ENCODE assay signal across 18 cellular contexts in the genomic region with DNA sequence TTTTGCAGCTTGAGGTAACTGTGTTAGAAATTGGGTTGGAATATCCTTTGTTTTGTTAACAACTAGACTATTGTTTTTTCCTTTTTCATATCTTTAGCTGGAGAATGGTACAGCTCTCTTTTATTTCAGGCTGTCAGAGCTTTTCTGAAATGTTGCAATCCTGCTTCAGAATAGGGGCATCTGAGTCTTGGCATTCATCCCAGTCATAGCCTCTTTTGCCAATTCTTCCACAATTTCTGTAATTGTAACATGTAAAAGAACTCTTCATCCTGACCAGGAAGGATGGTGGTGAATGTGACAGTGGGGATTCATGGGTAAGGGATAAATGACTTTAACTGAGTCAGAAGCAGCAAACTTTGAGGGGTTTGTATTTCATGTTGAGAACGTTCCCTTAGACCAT.
A peak's percentile ranks its signal among the peaks of the same experiment; 100 is the strongest.
DNase-seq lines count a peak whose midpoint lies in the region; ATAC-seq and TF ChIP-seq lines count a peak whose summit lies in the region.
"Had no signal": no experiment of that assay in that cellular context is flagged by ENCODE, and none has a peak within 500 bp of the region (broad histone marks: within the 10 kb centered on the region; RNA-seq: fewer than 3 reads in every experiment).

No MANE protein-coding gene starts in this region.

- H4K8ac ChIP-seq in H9 (replicated peaks; ENCODE audit: insufficient read length, low read depth, low read length) = no peak overlapping the region

- TF ChIP-seq CTCF in omental fat pad (IDR thresholded peaks at IDR 0.05) (no peak), H9 (conservative IDR thresholded peaks at IDR 0.05) (no peak), MM.1S (IDR thresholded peaks at IDR 0.05; ENCODE audit: low read length) (no peak)

- no peak overlapping the region for H3K4me2 ChIP-seq in H9 (ENCODE audit: insufficient read depth, insufficient read length, low read length)
- H3K4me2 ChIP-seq in MM.1S (ENCODE audit: low read depth, low read length) = no peak overlapping the region

- no peak overlapping the region for H3K14ac ChIP-seq in H9 (ENCODE audit: insufficient read depth, low read length)

- no peaks in the 10 kb centered on the region for H3K9me3 Mint-ChIP-seq in H9
- H3K9me3 Mint-ChIP-seq: activated naive CD4-positive, alpha-beta T cell treated with anti-CD3 and anti-CD28 coated beads, Interleukin-2, amount 50 U/mL, for 72 hours; central memory CD8-positive, alpha-beta T cell had no signal

- no peaks in the 10 kb centered on the region for H3K79me1 ChIP-seq in H9 (ENCODE audit: insufficient read depth, low read depth, low read length, poor library complexity, severe bottlenecking)

- no peaks in the 10 kb centered on the region for H3K79me2 ChIP-seq in H9 (ENCODE audit: insufficient read depth, low read length)
- H3K79me2 ChIP-seq in MM.1S (ENCODE audit: low read length) = no peaks in the 10 kb centered on the region

- no peak overlapping the region for H2BK15ac ChIP-seq in H9 (ENCODE audit: low read depth, low read length)

- no peak overlapping the region for H2BK12ac ChIP-seq in H9 (ENCODE audit: insufficient read length, low read depth, low read length)

- no peaks in the 10 kb centered on the region for H3K27me3 Mint-ChIP-seq in H9 (ENCODE audit: low read depth)

- H3K4me3 Mint-ChIP-seq in H9 = no peak overlapping the region
- H3K4me3 Mint-ChIP-seq: activated CD4-positive, alpha-beta T cell treated with anti-CD3 and anti-CD28 coated beads for 36 hours; central memory CD8-positive, alpha-beta T cell had no signal

- no peak overlapping the region for H2BK5ac ChIP-seq in H9 (ENCODE audit: insufficient read length, low read length)

- peaks cover 3% of the 10 kb centered on the region; the same call in 1 of the 2 replicates for H3K4me1 ChIP-seq in H9 (ENCODE audit: insufficient read depth, low read length)
- no peaks in the 10 kb centered on the region for H3K4me1 ChIP-seq in MM.1S (ENCODE audit: low read length)

- no peaks in the 10 kb centered on the region for H3K23me2 ChIP-seq in H9 (ENCODE audit: insufficient read length, low read depth, low read length, poor library complexity, severe bottlenecking)

- no peak overlapping the region for H4K5ac ChIP-seq in H9 (ENCODE audit: insufficient read length, low read depth, low read length)

- H3K9ac ChIP-seq in SK-N-MC (ENCODE audit: insufficient read length) = no peak overlapping the region
- H3K9ac ChIP-seq in H9 (ENCODE audit: extremely low read depth, insufficient read length, low read length) = no peak overlapping the region
- no peak overlapping the region for H3K9ac ChIP-seq in MM.1S (ENCODE audit: low read length)

- peaks cover 0 to 14% (median 10%) of the 10 kb centered on the region in 3 experiments; a peak in 4 of 7 replicates for H3K36me3 Mint-ChIP-seq in H9 (ENCODE audit: insufficient read depth in 1 of 3, low read depth in 3 of 3)
- H3K36me3 Mint-ChIP-seq: activated naive CD4-positive, alpha-beta T cell treated with anti-CD3 and anti-CD28 coated beads, Interleukin-2, amount 50 U/mL, for 72 hours had no signal

- H3K4me3 ChIP-seq in SK-N-MC (peak overlapping the region; percentile 45), MM.1S (ENCODE audit: low read length) (no peak overlapping the region)
- H3K4me3 ChIP-seq: MG63, prostate gland had no signal

- H3K27ac ChIP-seq in SK-N-MC = peak overlapping the region; percentile 73
- H3K27ac ChIP-seq in H9 (ENCODE audit: insufficient read length, low read depth, low read length) = no peak overlapping the region
- H3K27ac ChIP-seq in MM.1S (ENCODE audit: low read length) = no peak overlapping the region
- H3K27ac ChIP-seq: prostate gland had no signal

- H4K20me1 ChIP-seq in H9 (ENCODE audit: control insufficient read depth, insufficient read depth, insufficient read length) = no peaks in the 10 kb centered on the region
- H4K20me1 ChIP-seq in MM.1S (ENCODE audit: insufficient read depth, low read length) = no peaks in the 10 kb centered on the region

- no peak overlapping the region for H2AK5ac ChIP-seq in H9 (ENCODE audit: insufficient read length, low read length)

- H2AFZ ChIP-seq in H9 (ENCODE audit: low read length) (no peak overlapping the region), MM.1S (ENCODE audit: low read length) (no peak overlapping the region)

- no peaks in the 10 kb centered on the region for H3F3A ChIP-seq in MM.1S (ENCODE audit: insufficient read depth, low read length)

- H3T11ph ChIP-seq in H9 (ENCODE audit: low read length) = no peak overlapping the region

- peaks cover 37 to 44% of the 10 kb centered on the region in 2 experiments for H3K4me1 Mint-ChIP-seq in H9
- H3K4me1 Mint-ChIP-seq: activated CD4-positive, alpha-beta T cell treated with anti-CD3 and anti-CD28 coated beads for 36 hours; central memory CD8-positive, alpha-beta T cell had no signal

- H3K9me2 ChIP-seq in MM.1S (replicated peaks; ENCODE audit: insufficient read depth, low read length) = no peaks in the 10 kb centered on the region

- no peak overlapping the region for H3K56ac ChIP-seq in H9 (ENCODE audit: insufficient read length, low read depth, low read length)

- no peak overlapping the region for H2BK20ac ChIP-seq in H9 (ENCODE audit: low read depth, low read length, poor library complexity, severe bottlenecking)

- ATAC-seq in omental fat pad (ENCODE audit: low FRiP score) = peak; percentile 12
- ATAC-seq: activated CD4-positive, alpha-beta T cell treated with anti-CD3 and anti-CD28 coated beads for 36 hours; activated naive CD4-positive, alpha-beta T cell treated with anti-CD3 and anti-CD28 coated beads, Interleukin-2, amount 50 U/mL, for 72 hours; left cardiac atrium had no signal

- no peak overlapping the region for H3K23ac ChIP-seq in H9 (ENCODE audit: insufficient read length, low read depth, low read length)

- no peak overlapping the region for H3K18ac ChIP-seq in H9 (ENCODE audit: insufficient read length, low read depth, low read length)

- DNase-seq in Ammon's horn (ENCODE audit: low spot score) = peak; percentile 49
- peak; percentile 60 for DNase-seq in SK-N-MC (ENCODE audit: low read depth, low spot score)
- DNase-seq in fibroblast of gingiva (ENCODE audit: low read depth) = peak; percentile 62
- DNase-seq in omental fat pad (ENCODE audit: low spot score) = no peak
- DNase-seq in H9 = no peak
- no peak for DNase-seq in MM.1S
- DNase-seq in activated naive CD4-positive, alpha-beta T cell treated with anti-CD3 and anti-CD28 coated beads, Interleukin-2, amount 50 U/mL, for 16 hours = no peak
- DNase-seq in GOT3 (lab: John Stamatoyannopoulos, UW) = no peak
- DNase-seq: activated CD4-positive, alpha-beta T cell treated with anti-CD3 and anti-CD28 coated beads for 36 hours; COR-L47; left cardiac atrium; MG63; NCI-H2081 treated with DMSO at 0.1 percent for 48 hours; SHP77 treated with DMSO at 0.1 percent for 48 hours; T-helper 9 cell had no signal

- H3K4ac ChIP-seq in H9 (ENCODE audit: low read depth, low read length) = no peak overlapping the region

- H3K27me3 ChIP-seq in H9 (ENCODE audit: insufficient read depth, low read length) (no peaks in the 10 kb centered on the region), MM.1S (replicated peaks; ENCODE audit: insufficient read depth, low read length) (no peaks in the 10 kb centered on the region)
- H3K27me3 ChIP-seq: MG63 had no signal

- H2BK120ac ChIP-seq in H9 (ENCODE audit: low read depth, low read length, poor library complexity, severe bottlenecking) = no peak overlapping the region

- peak overlapping the region in 1 of 3 experiments; percentile 31; a peak in 1 of 7 replicates for H3K27ac Mint-ChIP-seq in H9
- H3K27ac Mint-ChIP-seq: activated CD4-positive, alpha-beta T cell treated with anti-CD3 and anti-CD28 coated beads for 36 hours; activated naive CD4-positive, alpha-beta T cell treated with anti-CD3 and anti-CD28 coated beads, Interleukin-2, amount 50 U/mL, for 72 hours had no signal

- no peak overlapping the region for H4K91ac ChIP-seq in H9 (ENCODE audit: insufficient read length, low read depth, low read length)

- no CpG with 5 or more reads among the region's 1 CpG for WGBS in H9 (ENCODE audit: extremely low coverage, insufficient read length, low lambda C conversion rate)

- H3K9me3 ChIP-seq in SK-N-MC (ENCODE audit: low read depth, low read length) = no peaks in the 10 kb centered on the region
- no peaks in the 10 kb centered on the region for H3K9me3 ChIP-seq in H9 (ENCODE audit: control insufficient read depth, low read depth, low read length)
- H3K9me3 ChIP-seq in MM.1S (replicated peaks; ENCODE audit: insufficient read depth, low read length) = no peaks in the 10 kb centered on the region
- H3K9me3 ChIP-seq: MG63, prostate gland had no signal

- H3K36me3 ChIP-seq in SK-N-MC (ENCODE audit: insufficient read depth, low read length) (no peaks in the 10 kb centered on the region), MM.1S (replicated peaks; ENCODE audit: insufficient read depth, low read length) (no peaks in the 10 kb centered on the region)
- H3K36me3 ChIP-seq: MG63, prostate gland had no signal

Comparison
In these comparisons a context has a peak if more than half of its experiments do, and no peak if none do; other contexts are left out.
1. DNase-seq: peak in Ammon's horn (single experiment), SK-N-MC (single experiment) and fibroblast of gingiva (single experiment); none in omental fat pad (single experiment), H9 (single experiment), MM.1S (single experiment), activated naive CD4-positive, alpha-beta T cell treated with anti-CD3 and anti-CD28 coated beads, Interleukin-2, amount 50 U/mL, for 16 hours (single experiment) and GOT3 (single experiment).